Comparison of ENCODE assay signal across 8 cellular contexts in the genomic region with DNA sequence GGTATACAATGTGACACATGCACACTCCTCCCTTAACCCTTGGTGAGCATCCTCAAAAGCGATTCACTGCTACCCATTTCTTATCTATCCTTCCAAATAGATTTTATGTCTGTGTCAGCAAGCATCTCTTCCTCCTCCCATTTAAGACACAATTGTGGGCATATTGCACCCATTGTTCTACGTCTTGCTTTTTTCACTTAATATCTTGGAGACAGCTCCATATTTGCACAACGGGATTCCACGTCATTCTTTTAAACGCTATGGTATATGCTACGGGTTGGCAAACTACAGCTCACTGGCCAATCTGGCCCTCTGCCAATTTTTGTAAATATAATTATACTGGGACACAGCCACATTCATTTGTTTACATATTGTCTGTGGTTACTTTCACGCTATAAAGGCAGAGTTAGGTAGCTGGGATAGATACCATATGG.
DNase-seq lines count a peak whose midpoint lies in the region; FAIRE-seq and TF ChIP-seq lines count a peak whose summit lies in the region.

No MANE protein-coding gene starts in this region.

- no peak for FAIRE-seq in astrocyte (lab: Jason Lieb, UNC)

- H3K36me3 ChIP-seq in astrocyte (ENCODE audit: insufficient read depth, low read length) (no peaks in the 10 kb centered on the region), mucosa of rectum (ENCODE audit: control insufficient read depth in 2 of 2, insufficient read depth in 2 of 2, low read length in 2 of 2) (peaks cover 5 to 8% of the 10 kb centered on the region in 2 donors)

- H2AFZ ChIP-seq in astrocyte (ENCODE audit: low read depth, low read length) = no peak overlapping the region

- TF ChIP-seq CTCF in astrocyte (IDR thresholded peaks at IDR 0.05; ENCODE audit: insufficient read depth, low read depth, low read length) (no peak), progenitor cell of endocrine pancreas (IDR thresholded peaks at IDR 0.05; ENCODE audit: unreplicated experiment) (no peak), nephron progenitor cell (IDR thresholded peaks at IDR 0.05) (no peak)

- H3K9me3 Mint-ChIP-seq in astrocyte (ENCODE audit: unreplicated experiment) (no peaks in the 10 kb centered on the region), progenitor cell of endocrine pancreas (ENCODE audit: low read depth) (no peaks in the 10 kb centered on the region), nephron progenitor cell (no peaks in the 10 kb centered on the region)

- peaks cover 71% of the 10 kb centered on the region for H3K4me1 ChIP-seq in astrocyte (ENCODE audit: insufficient read depth, low read length)
- peaks cover 51 to 55% of the 10 kb centered on the region in 2 donors for H3K4me1 ChIP-seq in mucosa of rectum (ENCODE audit: control insufficient read depth in 2 of 2, insufficient read depth in 2 of 2, low read length in 2 of 2)

- H3K27ac Mint-ChIP-seq in astrocyte (ENCODE audit: unreplicated experiment) = peak overlapping the region; percentile 98
- H3K27ac Mint-ChIP-seq in progenitor cell of endocrine pancreas = no peak overlapping the region
- no peak overlapping the region for H3K27ac Mint-ChIP-seq in nephron progenitor cell

- no peaks in the 10 kb centered on the region for H4K20me1 ChIP-seq in astrocyte (ENCODE audit: insufficient read depth, low read length)

- H3K36me3 Mint-ChIP-seq in astrocyte (ENCODE audit: low read depth, unreplicated experiment) = peaks cover 22% of the 10 kb centered on the region
- peaks cover 5% of the 10 kb centered on the region for H3K36me3 Mint-ChIP-seq in progenitor cell of endocrine pancreas (ENCODE audit: insufficient read depth)
- H3K36me3 Mint-ChIP-seq in nephron progenitor cell (ENCODE audit: low read depth) = peaks cover 26% of the 10 kb centered on the region

- H3K9me3 ChIP-seq in astrocyte (ENCODE audit: insufficient read depth, low read depth, low read length) (no peaks in the 10 kb centered on the region), mucosa of rectum (ENCODE audit: control insufficient read depth in 2 of 2, low read length in 2 of 2) (no peaks in the 10 kb centered on the region)

- H3K27me3 Mint-ChIP-seq in astrocyte (ENCODE audit: low read depth, unreplicated experiment) (no peaks in the 10 kb centered on the region), progenitor cell of endocrine pancreas (no peaks in the 10 kb centered on the region), nephron progenitor cell (ENCODE audit: low read depth, poor library complexity) (no peaks in the 10 kb centered on the region)

- H3K27ac ChIP-seq in astrocyte (ENCODE audit: low read depth, low read length) (peak overlapping the region; percentile 100), mucosa of rectum (ENCODE audit: low read depth in 2 of 2, low read length in 2 of 2) (peak overlapping the region; percentile 81 to 84)

- H3K4me1 Mint-ChIP-seq in astrocyte (ENCODE audit: low read depth, unreplicated experiment) (peaks cover 88% of the 10 kb centered on the region), progenitor cell of endocrine pancreas (ENCODE audit: low read depth) (no peaks in the 10 kb centered on the region), nephron progenitor cell (peaks cover 79% of the 10 kb centered on the region)

- H3K4me2 ChIP-seq in astrocyte (ENCODE audit: low read length) = peak overlapping the region; percentile 85

- H3K27me3 ChIP-seq in astrocyte (ENCODE audit: insufficient read depth, low read length) (no peaks in the 10 kb centered on the region), mucosa of rectum (ENCODE audit: control insufficient read depth in 2 of 2, insufficient read depth in 2 of 2, low read length in 2 of 2) (no peaks in the 10 kb centered on the region)

- DNase-seq in NCI-H2081 treated with DMSO at 0.1 percent for 48 hours (lab: John Stamatoyannopoulos, UW) (peak; percentile 54), astrocyte (ENCODE audit: low read depth) (peak; percentile 70), pons (ENCODE audit: low spot score) (no peak), progenitor cell of endocrine pancreas (ENCODE audit: low spot score, unreplicated experiment) (no peak), nephron progenitor cell (no peak)
- no peak for DNase-seq in activated CD4-positive, CD25-positive, alpha-beta regulatory T cell (lab: John Stamatoyannopoulos, UW)

- H3K9ac ChIP-seq in astrocyte (ENCODE audit: low read length) (peak overlapping the region; percentile 91), mucosa of rectum (ENCODE audit: low read depth in 1 of 2, low read length in 2 of 2) (peak overlapping the region in 1 of 2 donors; percentile 42)

- H3K4me3 Mint-ChIP-seq in astrocyte (ENCODE audit: unreplicated experiment) (no peak overlapping the region), progenitor cell of endocrine pancreas (ENCODE audit: low read depth) (no peak overlapping the region), nephron progenitor cell (no peak overlapping the region)

- H3K4me3 ChIP-seq in GM08714 (ENCODE audit: low read length) (peak overlapping the region; percentile 41; the same call in 1 of the 2 replicates), astrocyte (ENCODE audit: insufficient read depth, low read depth, low read length) (peak overlapping the region; percentile 45), mucosa of rectum (ENCODE audit: low read length in 2 of 2) (peak overlapping the region in 1 of 2 donors; percentile 46)

- H3K79me2 ChIP-seq in astrocyte (ENCODE audit: insufficient read depth, low read length) = peaks cover 45% of the 10 kb centered on the region

Comparison
In these comparisons a context has a peak if more than half of its experiments do, and no peak if none do; other contexts are left out.
1. DNase-seq: peak in NCI-H2081 treated with DMSO at 0.1 percent for 48 hours (single experiment) and astrocyte (single experiment); none in activated CD4-positive, CD25-positive, alpha-beta regulatory T cell (0 of 4), pons (single experiment), progenitor cell of endocrine pancreas (single experiment) and nephron progenitor cell (single experiment).